In the genomic region with DNA sequence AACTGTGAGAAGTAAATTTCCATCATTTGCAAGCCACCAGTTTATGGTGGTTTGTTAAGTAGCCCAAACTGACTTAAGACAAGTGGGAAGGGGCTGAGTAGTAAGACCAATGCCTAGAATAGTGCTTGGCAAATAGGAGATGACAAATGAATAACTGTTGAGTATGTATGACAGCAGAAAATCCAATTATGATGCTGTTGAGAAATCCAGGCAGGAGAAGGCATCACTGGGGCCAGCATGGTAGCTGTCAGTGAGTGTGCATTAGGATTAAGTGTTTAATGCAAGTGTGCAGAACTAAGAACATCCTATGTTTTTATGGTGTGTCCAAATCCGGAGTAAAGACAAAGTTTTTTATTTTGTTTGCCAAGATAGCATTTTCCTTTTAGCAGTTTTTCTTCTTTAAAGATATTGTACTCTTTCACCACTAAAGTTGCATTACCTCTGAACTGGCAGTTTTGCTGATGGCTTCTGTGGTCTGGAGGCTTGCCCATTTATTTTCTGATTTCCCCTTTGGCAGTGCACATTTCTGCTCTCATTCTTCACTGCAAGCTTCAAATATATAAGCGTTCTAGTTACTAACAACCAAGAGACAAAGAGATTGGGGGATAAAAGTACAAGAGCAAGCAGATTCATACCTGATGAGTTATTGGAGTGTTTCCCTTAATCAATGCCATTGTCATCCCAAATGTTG, we compare ENCODE assay signal across 17 cellular contexts.
A peak's percentile ranks its signal among the peaks of the same experiment; 100 is the strongest.
DNase-seq lines count a peak whose midpoint lies in the region; ATAC-seq and TF ChIP-seq lines count a peak whose summit lies in the region.
"Had no signal": no experiment of that assay in that cellular context is flagged by ENCODE, and none has a peak within 500 bp of the region (broad histone marks: within the 10 kb centered on the region; RNA-seq: fewer than 3 reads in every experiment).

No MANE protein-coding gene starts in this region.

- ATAC-seq in SK-N-SH treated with all-trans-retinoic acid at 6 μM for 48 hours: peak; percentile 82
- no peak for ATAC-seq in activated CD8-positive, alpha-beta T cell treated with anti-CD3 and anti-CD28 coated beads for 36 hours
- no peak for ATAC-seq in HG03571 (IDR thresholded peaks at IDR 0.05; ENCODE audit: unreplicated experiment)
- ATAC-seq: GM12878, heart left ventricle, WTC11 had no signal

- H3K4me3 Mint-ChIP-seq in activated CD8-positive, alpha-beta T cell treated with anti-CD3 and anti-CD28 coated beads for 36 hours: no peak overlapping the region
- H3K4me3 Mint-ChIP-seq: B cell, WTC11 had no signal

- TF ChIP-seq CTCF in activated CD8-positive, alpha-beta T cell treated with anti-CD3 and anti-CD28 coated beads for 36 hours (IDR thresholded peaks at IDR 0.05): no peak

- peak; percentile 96 to 97 for DNase-seq in AML-193 (lab: John Stamatoyannopoulos, UW)
- DNase-seq in KG1 (lab: John Stamatoyannopoulos, UW): peak; percentile 63
- DNase-seq in fibroblast of the conjunctiva (ENCODE audit: low read depth): peak; percentile 14
- DNase-seq in NCI-H2081 (lab: John Stamatoyannopoulos, UW): no peak
- DNase-seq in GOT3 (lab: John Stamatoyannopoulos, UW): no peak
- DNase-seq in activated CD8-positive, alpha-beta T cell treated with anti-CD3 and anti-CD28 coated beads for 36 hours: no peak
- DNase-seq: amygdala; GM23248; heart left ventricle; MM.1S; SHP77 treated with DMSO at 0.1 percent for 48 hours; stimulated activated CD4-positive, alpha-beta T cell treated with anti-CD3 and anti-CD28 coated beads, Interleukin-2, amount 100 ng/mL, for 48 hours had no signal

- intact Hi-C loops in activated CD8-positive, alpha-beta T cell treated with anti-CD3 and anti-CD28 coated beads for 36 hours (cut with micrococcal nuclease): no loop called here

- POLR2A ChIA-PET in activated CD8-positive, alpha-beta T cell treated with anti-CD3 and anti-CD28 coated beads for 36 hours (lab: Charles Lee): no interaction called here

- no peak overlapping the region for H3K27ac Mint-ChIP-seq in activated CD8-positive, alpha-beta T cell treated with anti-CD3 and anti-CD28 coated beads for 36 hours
- H3K27ac Mint-ChIP-seq: B cell, WTC11 had no signal

- H3K9me3 Mint-ChIP-seq in activated CD8-positive, alpha-beta T cell treated with anti-CD3 and anti-CD28 coated beads for 36 hours: no peaks in the 10 kb centered on the region

- CTCF ChIA-PET in activated CD8-positive, alpha-beta T cell treated with anti-CD3 and anti-CD28 coated beads for 36 hours (lab: Charles Lee): no interaction called here

- H3K36me3 Mint-ChIP-seq in activated CD8-positive, alpha-beta T cell treated with anti-CD3 and anti-CD28 coated beads for 36 hours (ENCODE audit: low read depth): no peaks in the 10 kb centered on the region
- H3K36me3 Mint-ChIP-seq: WTC11 had no signal

- H3K4me1 Mint-ChIP-seq in activated CD8-positive, alpha-beta T cell treated with anti-CD3 and anti-CD28 coated beads for 36 hours (ENCODE audit: low read depth): no peaks in the 10 kb centered on the region
- H3K4me1 Mint-ChIP-seq: WTC11 had no signal

- no peaks in the 10 kb centered on the region for H3K27me3 Mint-ChIP-seq in activated CD8-positive, alpha-beta T cell treated with anti-CD3 and anti-CD28 coated beads for 36 hours
- H3K27me3 Mint-ChIP-seq: B cell had no signal

TF ChIP-seq in SK-N-SH treated with all-trans-retinoic acid at 6 μM for 48 hours, 23 proteins besides CTCF, POLR2A, EP300 and RAD21:
- TF ChIP-seq TCF4 (CRISPR knock-in tag; IDR thresholded peaks at IDR 0.05; ENCODE audit: borderline replicate concordance): no peak
- no peak for TF ChIP-seq ESRRG (CRISPR knock-in tag; IDR thresholded peaks at IDR 0.05)
- no peak for TF ChIP-seq ZC3H10 (CRISPR knock-in tag; IDR thresholded peaks at IDR 0.05)

Comparison
In these comparisons a context has a peak if more than half of its experiments do, and no peak if none do; other contexts are left out.
1. DNase-seq: peak in AML-193 (2 of 2), KG1 (single experiment) and fibroblast of the conjunctiva (single experiment); none in NCI-H2081 (0 of 2), GOT3 (single experiment) and activated CD8-positive, alpha-beta T cell treated with anti-CD3 and anti-CD28 coated beads for 36 hours (single experiment).